In the genomic region with DNA sequence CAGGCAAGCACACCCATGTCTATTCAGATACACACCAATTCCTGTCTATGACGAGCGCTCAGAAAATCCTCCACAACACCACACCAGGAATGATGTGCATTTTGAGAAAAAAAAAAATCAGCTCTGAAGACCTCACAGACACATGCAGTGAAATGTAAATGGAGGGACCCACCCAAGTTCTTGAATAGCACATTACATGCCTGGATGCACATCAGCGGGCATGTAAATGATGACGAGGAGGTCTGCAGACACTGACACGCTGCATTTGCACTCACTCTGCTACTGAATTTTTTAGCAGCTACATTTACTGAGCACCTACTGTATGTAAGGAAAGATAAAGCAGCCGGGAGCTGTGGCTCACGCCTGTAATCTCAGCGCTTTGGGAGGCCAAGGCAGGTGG, we compare ENCODE assay signal across 16 cellular contexts. TPM values are rescaled to one million over a fixed set of nuclear protein-coding genes. Genes with fewer than 3 reads are reported as not detected.
DNase-seq lines count a peak whose midpoint lies in the region; ATAC-seq and TF ChIP-seq lines count a peak whose summit lies in the region.
"Had no signal": no experiment of that assay in that cellular context is flagged by ENCODE, and none has a peak within 500 bp of the region (broad histone marks: within the 10 kb centered on the region; RNA-seq: fewer than 3 reads in every experiment).

No MANE protein-coding gene starts in this region.

- H3K4me3 ChIP-seq in WERI-Rb-1 (ENCODE audit: low read depth, low read length), result no peak overlapping the region
- H3K4me3 ChIP-seq: heart right ventricle, sigmoid colon had no signal

- H3K27me3 Mint-ChIP-seq in chondrocyte (ENCODE audit: low read depth), result no peaks in the 10 kb centered on the region

- DNase-seq in COLO668 (lab: John Stamatoyannopoulos, UW; ENCODE audit: unreplicated experiment) (peak; percentile 42), NCI-H146 treated with DMSO at 0.1 percent for 48 hours (lab: John Stamatoyannopoulos, UW; ENCODE audit: unreplicated experiment) (peak; percentile 39), chondrocyte (ENCODE audit: low spot score) (no peak), WERI-Rb-1 (no peak), MV-4-11 (lab: John Stamatoyannopoulos, UW) (no peak)
- DNase-seq: activated naive CD4-positive, alpha-beta T cell treated with anti-CD3 and anti-CD28 coated beads, Interleukin-2, amount 50 U/mL, for 16 hours; central memory CD4-positive, alpha-beta T cell; COR-L47; heart right ventricle; KG1; NCI-H2029; sigmoid colon had no signal

- no peaks in the 10 kb centered on the region for H3K36me3 ChIP-seq in WERI-Rb-1
- H3K36me3 ChIP-seq: heart right ventricle, sigmoid colon had no signal

- H3K4me3 Mint-ChIP-seq in chondrocyte (ENCODE audit: unreplicated experiment), result no peak overlapping the region
- H3K4me3 Mint-ChIP-seq: neural crest cell; T-helper 2 cell treated with Interferon-gamma antibody and Interleukin-4, amounts not matched to agents 5 μg/mL and 100 μg/mL, for 36 hours had no signal

- ATAC-seq in GM19351 (IDR thresholded peaks at IDR 0.05; ENCODE audit: unreplicated experiment) (peak; percentile 67), HG02763 (IDR thresholded peaks at IDR 0.05; ENCODE audit: unreplicated experiment) (no peak)

- H3K27ac ChIP-seq in WERI-Rb-1, result no peak overlapping the region
- H3K27ac ChIP-seq: heart right ventricle, sigmoid colon had no signal

- H3K27me3 ChIP-seq in WERI-Rb-1 (ENCODE audit: insufficient read depth, low read depth, severe bottlenecking), result no peaks in the 10 kb centered on the region
- H3K27me3 ChIP-seq: heart right ventricle had no signal

- peaks cover 43% of the 10 kb centered on the region for H3K4me1 Mint-ChIP-seq in chondrocyte (ENCODE audit: low read depth)

- no peaks in the 10 kb centered on the region for H3K9me3 ChIP-seq in WERI-Rb-1 (ENCODE audit: severe bottlenecking)
- H3K9me3 ChIP-seq: heart right ventricle, sigmoid colon had no signal

- peaks cover 1% of the 10 kb centered on the region for H3K36me3 Mint-ChIP-seq in chondrocyte (ENCODE audit: low read depth)

- H3K9me3 Mint-ChIP-seq in chondrocyte (ENCODE audit: low read depth), result no peaks in the 10 kb centered on the region
- H3K9me3 Mint-ChIP-seq: neural crest cell; T-helper 2 cell treated with Interferon-gamma antibody and Interleukin-4, amounts not matched to agents 5 μg/mL and 100 μg/mL, for 36 hours had no signal

- TF ChIP-seq CTCF in chondrocyte (IDR thresholded peaks at IDR 0.05) (no peak), WERI-Rb-1 (IDR thresholded peaks at IDR 0.05; ENCODE audit: low read depth, low read length) (no peak)

- H3K27ac Mint-ChIP-seq in chondrocyte (ENCODE audit: unreplicated experiment), result peak overlapping the region; percentile 80

RNA-seq across cellular contexts. Expression of gene NRSN2, which starts 14.7 kb away (rescaled TPM):
- 72.1 to 77.1 TPM (median 73.2 TPM) in 3 replicates for total RNA-seq in chondrocyte

RNA-seq across cellular contexts. Expression of gene TRIB3, which starts 19.0 kb away (rescaled TPM):
- total RNA-seq in chondrocyte, result 7.0 to 141 TPM (median 137 TPM) in 3 replicates

RNA-seq across cellular contexts. Expression of gene SOX12, which starts 36.2 kb away (rescaled TPM):
- 34.3 to 40.4 TPM (median 39.6 TPM) in 3 replicates for total RNA-seq in chondrocyte

RNA-seq across cellular contexts. Expression of gene RBCK1, which starts 46.5 kb away (rescaled TPM):
- total RNA-seq in chondrocyte, result 84.1 to 95.5 TPM (median 94.3 TPM) in 3 replicates

Comparison
In these comparisons a context has a peak if more than half of its experiments do, and no peak if none do; other contexts are left out.
1. DNase-seq: peak in COLO668 (single experiment) and NCI-H146 treated with DMSO at 0.1 percent for 48 hours (single experiment); none in chondrocyte (single experiment), WERI-Rb-1 (single experiment) and MV-4-11 (single experiment).